Comparison of ENCODE assay signal across 8 cellular contexts in genomic region chrX:71118032-71118984, GRCh38. TPM values are rescaled to one million over a fixed set of nuclear protein-coding genes. Genes with fewer than 3 reads are reported as not detected.
DNase-seq lines count a peak whose midpoint lies in the region; ATAC-seq, FAIRE-seq and TF ChIP-seq lines count a peak whose summit lies in the region.

Gene MED12 (plus strand): TSS chrX:71118596. CDS start chrX:71118755, 159 bp downstream.

- H3K27ac ChIP-seq in ascending aorta (peak within 1 kb of the TSS; percentile 66 to 69), right cardiac atrium (ENCODE audit: low read length) (peak within 1 kb of the TSS; percentile 86)

- H3K9me3 Mint-ChIP-seq in T-helper 2 cell treated with Interferon-gamma antibody and Interleukin-4, amounts not matched to agents 5 μg/mL and 100 μg/mL, for 36 hours = no peaks in the 10 kb centered on the region

- H3K27me3 Mint-ChIP-seq in T-helper 2 cell treated with Interferon-gamma antibody and Interleukin-4, amounts not matched to agents 5 μg/mL and 100 μg/mL, for 36 hours (ENCODE audit: low read depth) = no peaks in the 10 kb centered on the region

- no peak for FAIRE-seq in urothelium cell line (lab: Jason Lieb, UNC)

- ATAC-seq in HG02840 (IDR thresholded peaks at IDR 0.05; ENCODE audit: low FRiP score, unreplicated experiment) (peak; percentile 85), right cardiac atrium (peak; percentile 98 to 99)

- H3K9me3 ChIP-seq in ascending aorta = no peaks in the 10 kb centered on the region
- H3K9me3 ChIP-seq in right cardiac atrium (ENCODE audit: control insufficient read depth, low read length) = no peaks in the 10 kb centered on the region

- peak within 1 kb of the TSS; percentile 89 for H3K27ac Mint-ChIP-seq in T-helper 2 cell treated with Interferon-gamma antibody and Interleukin-4, amounts not matched to agents 5 μg/mL and 100 μg/mL, for 36 hours

- H3K4me3 ChIP-seq in ascending aorta (peak within 1 kb of the TSS; percentile 61 to 62), right cardiac atrium (ENCODE audit: low read length) (peak within 1 kb of the TSS; percentile 95)

- H3K4me1 Mint-ChIP-seq in T-helper 2 cell treated with Interferon-gamma antibody and Interleukin-4, amounts not matched to agents 5 μg/mL and 100 μg/mL, for 36 hours (ENCODE audit: low read depth) = peaks cover 8% of the 10 kb centered on the region

- peaks cover 5 to 22% of the 10 kb centered on the region in 2 donors for H3K36me3 ChIP-seq in ascending aorta

- H3K4me1 ChIP-seq in ascending aorta (peaks cover 0 to 4% of the 10 kb centered on the region in 2 donors), right cardiac atrium (ENCODE audit: control insufficient read depth, insufficient read depth, low read length) (no peaks in the 10 kb centered on the region)

- 2% methylated on average over 56 of the region's 56 CpGs for WGBS in right cardiac atrium

- no peaks in the 10 kb centered on the region for H3K27me3 ChIP-seq in ascending aorta
- no peaks in the 10 kb centered on the region for H3K27me3 ChIP-seq in right cardiac atrium (ENCODE audit: control insufficient read depth, insufficient read depth)

- intact Hi-C loops in ascending aorta (cut with DNase I) = loop anchor here (1.0 kb wide), 2 partner anchors 22 to 50 kb away; partner anchors contain the start of gene SNX12
- intact Hi-C loops in right cardiac atrium (cut with DNase I) = no loop called here

- peak within 1 kb of the TSS; percentile 83 for H3K4me3 Mint-ChIP-seq in T-helper 2 cell treated with Interferon-gamma antibody and Interleukin-4, amounts not matched to agents 5 μg/mL and 100 μg/mL, for 36 hours

- DNase-seq in GM13976 (ENCODE audit: low spot score) (peak; percentile 88), NCI-H146 treated with DMSO at 0.1 percent for 48 hours (lab: John Stamatoyannopoulos, UW; ENCODE audit: unreplicated experiment) (peak; percentile 68), ascending aorta (ENCODE audit: low spot score in 2 of 2) (peak; percentile 33 to 86), right cardiac atrium (peak; percentile 85 to 95 (median 95)), putamen (ENCODE audit: low spot score) (peak; percentile 82), urothelium cell line (ENCODE audit: low spot score) (peak; percentile 75)
- DNase-seq in T-helper 2 cell treated with Interferon-gamma antibody and Interleukin-4, amounts not matched to agents 5 μg/mL and 100 μg/mL, for 36 hours (ENCODE audit: low spot score) = peak; percentile 81

- H3K36me3 Mint-ChIP-seq in T-helper 2 cell treated with Interferon-gamma antibody and Interleukin-4, amounts not matched to agents 5 μg/mL and 100 μg/mL, for 36 hours (ENCODE audit: low read depth) = peaks cover 19% of the 10 kb centered on the region

- no peak for TF ChIP-seq CTCF in GM13976 (IDR thresholded peaks at IDR 0.05; ENCODE audit: borderline replicate concordance, control extremely low read depth, extremely low read depth, insufficient read depth, missing control alignments)
- TF ChIP-seq CTCF in ascending aorta (IDR thresholded peaks at IDR 0.05) = no peak

- in situ Hi-C loops in GM13976 (cut with MboI; ENCODE audit: low sequenced_read_pairs, unreplicated experiment) = no loop called here

RNA-seq across cellular contexts. Expression of gene MED12, which starts in this region (rescaled TPM):
- 36.9 TPM for total RNA-seq in ascending aorta
- total RNA-seq in right cardiac atrium = 10 to 100 TPM; 19.6 to 25.9 (median 24.2) TPM
- 10.2 TPM for polyA plus RNA-seq in right cardiac atrium

Comparison
In these comparisons a context has a peak if more than half of its experiments do, and no peak if none do; other contexts are left out.
1. Peak in every context shown above with its lines: DNase-seq, ATAC-seq, H3K4me3 ChIP-seq and H3K27ac ChIP-seq.